13 cellular contexts compared by ENCODE assay signal in genomic region chr6:179340-179950, GRCh38.
A peak's percentile ranks its signal among the peaks of the same experiment; 100 is the strongest.
DNase-seq lines count a peak whose midpoint lies in the region; ATAC-seq lines count a peak whose summit lies in the region.
"Had no signal": no experiment of that assay in that cellular context is flagged by ENCODE, and none has a peak within 500 bp of the region (broad histone marks: within the 10 kb centered on the region; RNA-seq: fewer than 3 reads in every experiment).

No MANE protein-coding gene starts in this region.

- H3K9me3 ChIP-seq in BLaER1 = peaks cover 23% of the 10 kb centered on the region
- H3K9me3 ChIP-seq: HAP-1 had no signal

- no peaks in the 10 kb centered on the region for H3K27me3 ChIP-seq in BLaER1

- 0 out of 2 replicates have a peak, but pooled peaks cover 6% of the 10 kb centered on the region for H3K36me3 ChIP-seq in BLaER1
- H3K36me3 ChIP-seq: HAP-1 had no signal

- intact Hi-C loops in posterior vena cava (cut with DNase I) = no loop called here

- H4K20me1 ChIP-seq in BLaER1 = no peaks in the 10 kb centered on the region

- H3K27ac ChIP-seq in BLaER1 = peak overlapping the region; percentile 88; the same call in 1 of the 2 replicates

- peak overlapping the region; percentile 64; the same call in 1 of the 2 replicates for H3K4me3 ChIP-seq in BLaER1
- H3K4me3 ChIP-seq: GM12878, HAP-1 had no signal

- peaks cover 56% of the 10 kb centered on the region for H3K4me1 ChIP-seq in BLaER1
- H3K4me1 ChIP-seq: HAP-1 had no signal

- H3K9ac ChIP-seq in BLaER1 = no peak overlapping the region

- DNase-seq in posterior vena cava (ENCODE audit: low spot score) (peak; percentile 54), ureter (ENCODE audit: low spot score) (peak; percentile 40), NK-92 (lab: John Stamatoyannopoulos, UW; ENCODE audit: unreplicated experiment) (no peak)
- DNase-seq in stimulated activated CD4-positive, alpha-beta T cell treated with anti-CD3 and anti-CD28 coated beads, Interleukin-15, amount 100 ng/mL, for 24 hours = no peak
- DNase-seq: C1 segment of cervical spinal cord, COR-L47, DMS 273 treated with DMSO at 0.1 percent for 48 hours, DMS53, EL had no signal

- ATAC-seq in esophagus mucosa = peak; percentile 26
- ATAC-seq: GM12878 had no signal

- peak overlapping the region; percentile 90 for H3K4me2 ChIP-seq in BLaER1

Comparison
In these comparisons a context has a peak if more than half of its experiments do, and no peak if none do; other contexts are left out.
1. DNase-seq: peak in posterior vena cava (single experiment) and ureter (single experiment); none in NK-92 (single experiment) and stimulated activated CD4-positive, alpha-beta T cell treated with anti-CD3 and anti-CD28 coated beads, Interleukin-15, amount 100 ng/mL, for 24 hours (single experiment).